ENCODE assay signal across 9 cellular contexts in the genomic region with DNA sequence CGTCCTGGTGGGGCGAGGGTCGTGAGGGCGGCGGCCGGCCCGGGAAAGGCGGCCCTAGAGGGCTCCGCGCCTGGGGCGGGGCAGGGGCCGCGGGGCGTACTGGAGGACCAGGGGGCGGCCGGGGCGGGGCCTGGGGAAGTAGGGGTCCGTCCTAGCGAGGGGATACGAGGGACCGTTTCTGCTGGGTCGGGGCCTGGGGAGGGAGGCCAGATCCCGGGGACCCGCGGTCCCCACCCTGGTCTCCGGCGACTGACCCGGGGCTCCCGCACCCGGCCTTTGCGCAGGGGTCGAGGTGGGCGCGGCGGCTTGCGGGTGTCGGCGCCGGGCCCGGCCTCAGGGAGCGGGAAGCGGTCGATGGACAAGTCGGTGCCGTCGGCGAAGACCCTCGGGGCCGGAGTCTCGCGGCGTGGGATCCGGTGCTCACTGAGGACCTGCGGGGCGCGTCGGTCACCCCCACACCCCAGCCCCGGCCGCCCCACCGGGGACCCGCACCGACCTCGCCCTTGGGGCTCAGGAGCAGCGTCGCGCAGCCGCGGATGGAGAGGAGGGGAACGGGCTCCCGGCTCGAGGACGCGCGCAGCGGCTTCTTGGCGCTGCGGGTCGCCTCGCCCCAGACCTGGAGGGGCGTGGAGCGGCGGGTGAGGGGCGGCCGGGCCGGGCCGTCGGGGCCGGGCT. TPM values are rescaled to one million over a fixed set of nuclear protein-coding genes. Genes with fewer than 3 reads are reported as not detected.
DNase-seq lines count a peak whose midpoint lies in the region; TF ChIP-seq lines count a peak whose summit lies in the region.
"Had no signal": no experiment of that assay in that cellular context is flagged by ENCODE, and none has a peak within 500 bp of the region (broad histone marks: within the 10 kb centered on the region; RNA-seq: fewer than 3 reads in every experiment).

No MANE protein-coding gene starts in this region.

- no peak overlapping the region for H2BK5ac ChIP-seq in mesenchymal stem cell (ENCODE audit: low read depth, low read length, poor library complexity, severe bottlenecking)

- no peaks in the 10 kb centered on the region for H3K9me3 Mint-ChIP-seq in MCF 10A (ENCODE audit: unreplicated experiment)

- no TSS peak for BruUV-seq in MCF 10A (replicated peaks; lab: Mats Ljungman, UMichigan)

- POLR2A ChIA-PET in MCF 10A (lab: Yijun Ruan, JAX): interaction anchor here (0.6 to 1.8 kb wide), 5 partner anchors 13 to 97 kb away, joined by 3 to 9 read pairs (median 3); partner anchors contain the start of gene PHRF1

- H3K27me3 Mint-ChIP-seq in MCF 10A (ENCODE audit: insufficient read depth, unreplicated experiment): no peaks in the 10 kb centered on the region

- H3K4me2 ChIP-seq in BLaER1: peak overlapping the region; percentile 98
- peak overlapping the region; percentile 79 for H3K4me2 ChIP-seq in mesenchymal stem cell (ENCODE audit: low read length, poor library complexity, severe bottlenecking)

- 2% methylated on average over 40 of the region's 88 CpGs for WGBS in mesenchymal stem cell

- H3K27me3 ChIP-seq in BLaER1 (peaks cover 44% of the 10 kb centered on the region), HUES6 (ENCODE audit: control insufficient read depth, insufficient read depth, low read length) (peaks cover 40% of the 10 kb centered on the region), mesenchymal stem cell (ENCODE audit: control insufficient read depth in 1 of 2, insufficient read depth in 1 of 2, low read length in 2 of 2) (peaks cover 12 to 82% of the 10 kb centered on the region in 2 experiments)
- H3K27me3 ChIP-seq: SJSA1 had no signal

- peak overlapping the region; percentile 32 for H2BK15ac ChIP-seq in mesenchymal stem cell (ENCODE audit: low read depth, poor library complexity, severe bottlenecking)

- H2BK12ac ChIP-seq in mesenchymal stem cell (ENCODE audit: low read length in 2 of 2): no peak overlapping the region

- no peak overlapping the region for H3K14ac ChIP-seq in mesenchymal stem cell (ENCODE audit: low read length in 2 of 2)

- intact Hi-C loops in MCF 10A (cut with micrococcal nuclease): no loop called here

- no peaks in the 10 kb centered on the region for H3K79me1 ChIP-seq in mesenchymal stem cell (replicated peaks; ENCODE audit: low read length, poor library complexity, severe bottlenecking)

- peaks cover 19% of the 10 kb centered on the region for H4K20me1 ChIP-seq in BLaER1

- H3K4me1 Mint-ChIP-seq in MCF 10A (ENCODE audit: insufficient read depth, unreplicated experiment): peaks cover 9% of the 10 kb centered on the region

- no peak overlapping the region for H2AFZ ChIP-seq in mesenchymal stem cell (ENCODE audit: low read depth, low read length)

- no peak overlapping the region for H2AK5ac ChIP-seq in mesenchymal stem cell (ENCODE audit: low read length, severe bottlenecking)

- H3K4ac ChIP-seq in mesenchymal stem cell (ENCODE audit: low read depth in 1 of 2, low read length in 2 of 2): no peak overlapping the region

- peak overlapping the region; percentile 36 for H3K4me3 Mint-ChIP-seq in MCF 10A (ENCODE audit: unreplicated experiment)

- H3K4me3 ChIP-seq in BLaER1 (peak overlapping the region; percentile 65), HUES6 (ENCODE audit: low read depth, low read length) (peak overlapping the region; percentile 81), mesenchymal stem cell (ENCODE audit: insufficient read depth in 1 of 2, low read depth in 1 of 2, low read length in 2 of 2) (peak overlapping the region in 1 of 2 experiments; percentile 48)
- H3K4me3 ChIP-seq: SJSA1 had no signal

- no peaks in the 10 kb centered on the region for H3K36me3 ChIP-seq in BLaER1
- H3K36me3 ChIP-seq in HUES6 (ENCODE audit: control insufficient read depth, insufficient read depth, low read length): no peaks in the 10 kb centered on the region
- no peaks in the 10 kb centered on the region for H3K36me3 ChIP-seq in mesenchymal stem cell (ENCODE audit: control insufficient read depth in 1 of 2, insufficient read depth in 2 of 2, low read depth in 1 of 2, low read length in 2 of 2)
- H3K36me3 ChIP-seq: SJSA1 had no signal

- H3K36me3 Mint-ChIP-seq in MCF 10A (ENCODE audit: insufficient read depth, unreplicated experiment): no peaks in the 10 kb centered on the region

- no peak overlapping the region for H4K91ac ChIP-seq in mesenchymal stem cell (ENCODE audit: low read length)

- H3K4me1 ChIP-seq in BLaER1: peaks cover 53% of the 10 kb centered on the region
- H3K4me1 ChIP-seq in HUES6 (ENCODE audit: control insufficient read depth, insufficient read depth, low read length): peaks cover 15% of the 10 kb centered on the region
- H3K4me1 ChIP-seq in mesenchymal stem cell (ENCODE audit: control insufficient read depth, insufficient read depth, low read depth, low read length): peaks cover 26% of the 10 kb centered on the region

- H2BK120ac ChIP-seq in mesenchymal stem cell (ENCODE audit: low read depth, low read length): no peak overlapping the region

- H3K27ac Mint-ChIP-seq in MCF 10A (ENCODE audit: low read depth, unreplicated experiment): no peak overlapping the region

- peak overlapping the region in 1 of 2 experiments; percentile 18 for H3K18ac ChIP-seq in mesenchymal stem cell (ENCODE audit: low read depth in 1 of 2, low read length in 2 of 2)

- H3K27ac ChIP-seq in BLaER1 (peak overlapping the region; percentile 13; the same call in 1 of the 2 replicates), HUES6 (ENCODE audit: low read depth, low read length) (no peak overlapping the region), mesenchymal stem cell (ENCODE audit: low read length, poor library complexity, severe bottlenecking) (no peak overlapping the region)
- H3K27ac ChIP-seq: SJSA1 had no signal

- no peak for TF ChIP-seq CTCF in MCF 10A (IDR thresholded peaks at IDR 0.05; ENCODE audit: unreplicated experiment)

- CTCF ChIA-PET in MCF 10A (lab: Yijun Ruan, JAX): interaction anchor here (0.7 to 1.2 kb wide), 3 partner anchors 9 to 59 kb away, joined by 3 to 4 read pairs (median 3); no protein-coding TSS in a partner anchor

- H3K23ac ChIP-seq in mesenchymal stem cell (ENCODE audit: low read length in 2 of 2): no peak overlapping the region

- H4K8ac ChIP-seq in mesenchymal stem cell (ENCODE audit: low read length): no peak overlapping the region

- H3K9me3 ChIP-seq in BLaER1 (no peaks in the 10 kb centered on the region), HUES6 (ENCODE audit: control insufficient read depth, insufficient read depth, low read depth, low read length) (no peaks in the 10 kb centered on the region), mesenchymal stem cell (ENCODE audit: control insufficient read depth, low read length) (no peaks in the 10 kb centered on the region)
- H3K9me3 ChIP-seq: SJSA1 had no signal

- DNase-seq in MCF 10A (ENCODE audit: unreplicated experiment) (no peak), mesenchymal stem cell (no peak), HUDEP-2 (lab: John Stamatoyannopoulos, UW; ENCODE audit: unreplicated experiment in 76 of 76) (no peak), SK-N-DZ (ENCODE audit: low spot score) (no peak), EL (no peak), NCI-H82 (lab: John Stamatoyannopoulos, UW) (no peak)

- H3K9ac ChIP-seq in BLaER1 (0 out of 2 replicates have a peak overlapping the region, but pooled peaks have one; percentile 48), HUES6 (ENCODE audit: low read length) (no peak overlapping the region), mesenchymal stem cell (ENCODE audit: low read length) (no peak overlapping the region)

RNA-seq across cellular contexts. Expression of gene LMNTD2, which starts 4.9 kb away (rescaled TPM):
- total RNA-seq in MCF 10A (2022): 6.1 and 8.0 TPM in 2 replicates
- polyA plus RNA-seq in mesenchymal stem cell (2013, experiment 1 of 2): 0.46 TPM
- 0.67 TPM for polyA plus RNA-seq in mesenchymal stem cell (2013, experiment 2 of 2)
- 0.52 and 2.6 TPM in 2 replicates for polyA plus RNA-seq in SK-N-DZ (2014; cell fraction: cytosol; rRNA removed)
- 4.3 and 6.4 TPM in 2 replicates for polyA plus RNA-seq in SK-N-DZ (2014; cell fraction: nucleus; rRNA removed)

RNA-seq across cellular contexts. Expression of gene RASSF7, which starts 5.1 kb away (rescaled TPM):
- total RNA-seq in MCF 10A (2022): 11.4 and 13.3 TPM in 2 replicates
- 3.2 TPM for polyA plus RNA-seq in mesenchymal stem cell (2013, experiment 1 of 2)
- 2.3 TPM for polyA plus RNA-seq in mesenchymal stem cell (2013, experiment 2 of 2)
- polyA plus RNA-seq in SK-N-DZ (2014; cell fraction: cytosol; rRNA removed): 25.4 and 30.7 TPM in 2 replicates
- polyA plus RNA-seq in SK-N-DZ (2014; cell fraction: nucleus; rRNA removed): 37.4 and 45.5 TPM in 2 replicates

RNA-seq across cellular contexts. Expression of gene LRRC56, which starts 18.3 kb away (rescaled TPM):
- total RNA-seq in MCF 10A (2022): 0.54 and 0.75 TPM in 2 replicates
- 1.2 TPM for polyA plus RNA-seq in mesenchymal stem cell (2013, experiment 1 of 2)
- polyA plus RNA-seq in mesenchymal stem cell (2013, experiment 2 of 2): 1.2 TPM
- 0.15 and 0.18 TPM in 2 replicates for polyA plus RNA-seq in SK-N-DZ (2014; cell fraction: cytosol; rRNA removed)
- polyA plus RNA-seq in SK-N-DZ (2014; cell fraction: nucleus; rRNA removed): 0.54 and 0.75 TPM in 2 replicates

RNA-seq across cellular contexts. Expression of gene HRAS, which starts 20.3 kb away (rescaled TPM):
- 115 and 123 TPM in 2 replicates for total RNA-seq in MCF 10A (2022)
- polyA plus RNA-seq in mesenchymal stem cell (2013, experiment 1 of 2): 41.9 TPM
- 42.6 TPM for polyA plus RNA-seq in mesenchymal stem cell (2013, experiment 2 of 2)
- 53.4 and 62.1 TPM in 2 replicates for polyA plus RNA-seq in SK-N-DZ (2014; cell fraction: cytosol; rRNA removed)
- 109 and 113 TPM in 2 replicates for polyA plus RNA-seq in SK-N-DZ (2014; cell fraction: nucleus; rRNA removed)

RNA-seq across cellular contexts. Expression of gene PHRF1, which starts 20.6 kb away (rescaled TPM):
- 29.9 and 31.8 TPM in 2 replicates for total RNA-seq in MCF 10A (2022)
- polyA plus RNA-seq in mesenchymal stem cell (2013, experiment 1 of 2): 13.2 TPM
- polyA plus RNA-seq in mesenchymal stem cell (2013, experiment 2 of 2): 11.9 TPM
- 16.2 and 26.4 TPM in 2 replicates for polyA plus RNA-seq in SK-N-DZ (2014; cell fraction: cytosol; rRNA removed)
- 24.4 and 26.5 TPM in 2 replicates for polyA plus RNA-seq in SK-N-DZ (2014; cell fraction: nucleus; rRNA removed)
